Comparison of ENCODE assay signal across 1 cellular context in genomic region chr20:62635232-62635631, GRCh38.
TF ChIP-seq lines count a peak whose summit lies in the region.

No MANE protein-coding gene starts in this region.

TF ChIP-seq in HepG2, 621 proteins besides CTCF, POLR2A, EP300 and RAD21 (continues in another document):
- TF ChIP-seq HOXA3 (CRISPR knock-in tag; IDR thresholded peaks at IDR 0.05) (no peak), ZNF687 (CRISPR knock-in tag; IDR thresholded peaks at IDR 0.05) (peak; percentile 31; the same call in 1 of the 2 replicates), ZNF274 (CRISPR knock-in tag; IDR thresholded peaks at IDR 0.05) (peak; percentile 77; the same call in 1 of the 2 replicates), ZNF737 (CRISPR knock-in tag; IDR thresholded peaks at IDR 0.05; ENCODE audit: borderline replicate concordance) (0 out of 2 replicates have a peak, but pooled peaks have one; percentile 51), ZNF784 (CRISPR knock-in tag; IDR thresholded peaks at IDR 0.05; ENCODE audit: borderline replicate concordance) (0 out of 2 replicates have a peak, but pooled peaks have one; percentile 44), NFKB2 (CRISPR knock-in tag; IDR thresholded peaks at IDR 0.05; ENCODE audit: borderline replicate concordance) (0 out of 2 replicates have a peak, but pooled peaks have one; percentile 4), ZNF816 (CRISPR knock-in tag; IDR thresholded peaks at IDR 0.05; ENCODE audit: borderline replicate concordance) (no peak), ZNF550 (CRISPR knock-in tag; IDR thresholded peaks at IDR 0.05; ENCODE audit: borderline replicate concordance) (no peak), ZSCAN22 (CRISPR knock-in tag; IDR thresholded peaks at IDR 0.05) (no peak), ARID4A (CRISPR knock-in tag; IDR thresholded peaks at IDR 0.05; ENCODE audit: borderline replicate concordance) (0 out of 2 replicates have a peak, but pooled peaks have one; percentile 24), ZNF407 (CRISPR knock-in tag; IDR thresholded peaks at IDR 0.05; ENCODE audit: not compliant biosample characterization) (peak; percentile 66), RARG (CRISPR knock-in tag; IDR thresholded peaks at IDR 0.05; ENCODE audit: low read depth) (no peak), ZNF296 (CRISPR knock-in tag; conservative IDR thresholded peaks at IDR 0.05) (0 out of 2 replicates have a peak, but pooled peaks have one; percentile 72), ZNF34 (CRISPR knock-in tag; IDR thresholded peaks at IDR 0.05; ENCODE audit: borderline replicate concordance) (no peak), PAX8 (CRISPR knock-in tag; IDR thresholded peaks at IDR 0.05; ENCODE audit: borderline replicate concordance) (no peak), WIZ (CRISPR knock-in tag; IDR thresholded peaks at IDR 0.05) (no peak), MEIS1 (CRISPR knock-in tag; IDR thresholded peaks at IDR 0.05; ENCODE audit: borderline replicate concordance) (0 out of 2 replicates have a peak, but pooled peaks have one; percentile 40), ATF7 (IDR thresholded peaks at IDR 0.05) (no peak), ATF7 (CRISPR knock-in tag; IDR thresholded peaks at IDR 0.05) (peak; percentile 53; the same call in 1 of the 2 replicates), PHF21A (CRISPR knock-in tag; IDR thresholded peaks at IDR 0.05) (0 out of 2 replicates have a peak, but pooled peaks have one; percentile 23), ZUFSP (CRISPR knock-in tag; IDR thresholded peaks at IDR 0.05; ENCODE audit: borderline replicate concordance) (0 out of 2 replicates have a peak, but pooled peaks have one; percentile 67), AKNA (CRISPR knock-in tag; IDR thresholded peaks at IDR 0.05; ENCODE audit: borderline replicate concordance) (no peak), ZNF383 (CRISPR knock-in tag; IDR thresholded peaks at IDR 0.05; ENCODE audit: borderline replicate concordance) (no peak), MTF1 (CRISPR knock-in tag; IDR thresholded peaks at IDR 0.05) (no peak), ZNF446 (CRISPR knock-in tag; IDR thresholded peaks at IDR 0.05) (no peak), RFX3 (CRISPR knock-in tag; IDR thresholded peaks at IDR 0.05) (no peak), NCOA1 (CRISPR knock-in tag; IDR thresholded peaks at IDR 0.05) (no peak), ZNF547 (CRISPR knock-in tag; IDR thresholded peaks at IDR 0.05) (0 out of 2 replicates have a peak, but pooled peaks have one; percentile 41)
